ENCODE assay signal across 8 cellular contexts in the genomic region with DNA sequence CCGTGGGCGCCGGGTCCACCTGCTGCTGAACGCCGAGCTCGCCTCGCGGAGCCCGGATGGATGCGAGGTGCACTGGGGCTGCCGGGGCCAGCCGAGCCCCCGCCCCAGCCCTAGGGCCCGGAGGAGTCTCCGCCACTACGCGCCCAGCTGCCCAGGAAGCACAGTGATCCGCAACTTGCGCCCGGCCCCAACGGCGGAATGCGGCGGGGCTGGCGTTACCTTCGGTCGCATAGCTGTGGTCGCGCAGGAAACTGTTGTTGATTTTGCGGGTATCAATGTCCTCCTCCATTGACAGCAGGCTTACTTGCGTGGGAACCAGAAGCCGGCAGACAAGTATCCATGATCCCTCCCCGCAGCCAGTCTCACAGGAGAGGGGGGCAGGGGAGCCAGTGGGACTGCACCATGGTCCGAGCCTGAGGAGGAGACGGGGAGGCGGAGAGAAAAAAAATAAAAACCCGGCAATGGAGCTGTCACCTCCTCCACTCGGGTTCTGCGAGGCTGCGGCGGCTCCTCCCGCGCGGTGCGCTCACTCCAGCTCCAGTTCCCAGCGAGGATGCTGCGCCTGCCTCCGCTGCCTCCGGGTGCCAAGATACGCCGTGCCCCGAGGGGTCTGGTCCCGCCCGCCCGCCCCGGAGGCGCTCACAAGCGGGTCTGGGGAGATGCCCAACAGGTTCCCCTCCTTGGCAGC. TPM values are rescaled to one million over a fixed set of nuclear protein-coding genes. Genes with fewer than 3 reads are reported as not detected.
DNase-seq lines count a peak whose midpoint lies in the region; ATAC-seq and TF ChIP-seq lines count a peak whose summit lies in the region.

No MANE protein-coding gene starts in this region.

- H3K9me3 Mint-ChIP-seq in T-cell, result no peaks in the 10 kb centered on the region

- POLR2A ChIA-PET in AG04450 (lab: Yijun Ruan, JAX) (no interaction called here), T-cell (lab: Charles Lee) (no interaction called here)

- H3K9me3 ChIP-seq in AG04450 (ENCODE audit: control insufficient read depth, insufficient read depth, low read length), result no peaks in the 10 kb centered on the region; the same call in 1 of the 2 replicates

- TF ChIP-seq CTCF in AG04450 (IDR thresholded peaks at IDR 0.05; ENCODE audit: low read depth, low read length) (no peak), GM20000 (IDR thresholded peaks at IDR 0.05; ENCODE audit: extremely low read depth, missing control alignments) (no peak)

- ATAC-seq in T-cell (replicated peaks in 1 of 4) (peak; percentile 43 to 52 (median 47)), left lobe of liver (peak; percentile 61), GM19467 (IDR thresholded peaks at IDR 0.05; ENCODE audit: unreplicated experiment) (no peak)

- peaks cover 5 to 42% of the 10 kb centered on the region in 2 donors for H3K27me3 Mint-ChIP-seq in T-cell

- peaks cover 20% of the 10 kb centered on the region for H3K27me3 ChIP-seq in AG04450 (ENCODE audit: control insufficient read depth, insufficient read depth, low read length)

- peaks cover 22 to 29% (median 26%) of the 10 kb centered on the region in 3 donors for H3K4me1 Mint-ChIP-seq in T-cell

- CTCF ChIA-PET in AG04450 (lab: Charles Lee), result no interaction called here
- CTCF ChIA-PET in T-cell (lab: Charles Lee), result interaction anchor here (0.7 to 1.3 kb wide), 2 partner anchors 17 to 115 kb away, joined by 3 to 5 read pairs; no protein-coding TSS in a partner anchor

- peak overlapping the region in 1 of 2 donors; percentile 56 for H3K27ac Mint-ChIP-seq in T-cell

- H3K27ac ChIP-seq in AG04450 (ENCODE audit: low read depth, low read length), result no peak overlapping the region

- DNase-seq in AG04450 (ENCODE audit: low read depth, low spot score) (no peak), GM20000 (ENCODE audit: low spot score) (peak; percentile 34), T-cell (peak in 20 of 34 experiments; percentile 1 to 25 (median 8)), cerebellum (ENCODE audit: low spot score) (peak; percentile 53), left lobe of liver (ENCODE audit: low spot score) (no peak), NCI-H1048 (lab: John Stamatoyannopoulos, UW) (no peak)
- peak in 2 of 3 donors; percentile 5 to 6 for DNase-seq in stimulated activated CD4-positive, alpha-beta T cell treated with anti-CD3 and anti-CD28 coated beads, TNF-alpha, amount 100 ng/mL, for 48 hours (ENCODE audit: low read depth in 3 of 3)

- peak overlapping the region; percentile 40; the same call in 1 of the 2 replicates for H3K4me3 ChIP-seq in AG04450 (ENCODE audit: low read depth, low read length)

- peaks cover 4% of the 10 kb centered on the region for H3K36me3 Mint-ChIP-seq in T-cell

- peak overlapping the region; percentile 86 to 92 (median 89) for H3K4me3 Mint-ChIP-seq in T-cell

RNA-seq across cellular contexts. Expression of gene PPP2R2B, which starts 0.6 kb away (rescaled TPM):
- polyA plus RNA-seq in AG04450 (2011; rRNA removed), result not detected in 2 replicates
- polyA minus RNA-seq in AG04450 (2011; rRNA and poly(A)+ RNA removed), result not detected in 2 replicates
- total RNA-seq in T-cell, result 10 to 100 TPM in 1 of 5 donors, 1 to 10 TPM in 4; 1.5 to 10.6 (median 4.8) TPM
- 64.4 TPM for total RNA-seq in cerebellum
- 0.03 TPM for total RNA-seq in left lobe of liver

Comparison
In these comparisons a context has a peak if more than half of its experiments do, and no peak if none do; other contexts are left out.
1. DNase-seq: peak in GM20000 (single experiment), T-cell (20 of 34), cerebellum (single experiment) and stimulated activated CD4-positive, alpha-beta T cell treated with anti-CD3 and anti-CD28 coated beads, TNF-alpha, amount 100 ng/mL, for 48 hours (2 of 3); none in AG04450 (single experiment), left lobe of liver (single experiment) and NCI-H1048 (single experiment).